In genomic region chr21:34990842-34991241, GRCh38 we compare ENCODE assay signal across 11 cellular contexts.
"Had no signal": no experiment of that assay in that cellular context is flagged by ENCODE, and none has a peak within 500 bp of the region (broad histone marks: within the 10 kb centered on the region; RNA-seq: fewer than 3 reads in every experiment).

No MANE protein-coding gene starts in this region.

- H3K27me3 ChIP-seq: pancreas, tibial nerve had no signal

- ATAC-seq: activated CD8-positive, alpha-beta T cell treated with anti-CD3 and anti-CD28 coated beads, Interleukin-2, amount 10 ng/mL, durations not matched to agents 7 days and 5 days; esophagus mucosa; pancreas had no signal

- H3K9me3 Mint-ChIP-seq: activated naive CD4-positive, alpha-beta T cell treated with anti-CD3 and anti-CD28 coated beads for 36 hours; mesothelial cell of epicardium had no signal

- H3K36me3 ChIP-seq: pancreas, tibial nerve had no signal

- H3K4me1 ChIP-seq: pancreas had no signal

- H3K27ac Mint-ChIP-seq: activated CD8-positive, alpha-beta T cell treated with anti-CD3 and anti-CD28 coated beads, Interleukin-2, amount 10 ng/mL, durations not matched to agents 7 days and 5 days; mesothelial cell of epicardium had no signal

- H3K36me3 Mint-ChIP-seq: mesothelial cell of epicardium had no signal

- H3K27ac ChIP-seq: pancreas, tibial nerve had no signal

- H3K9me3 ChIP-seq: pancreas, tibial nerve had no signal

- DNase-seq: activated CD4-positive, CD25-positive, alpha-beta regulatory T cell treated with anti-CD3 and anti-CD28 coated beads, Interleukin-2, amount 50 U/mL, for 72 hours; activated CD8-positive, alpha-beta T cell treated with anti-CD3 and anti-CD28 coated beads, Interleukin-2, amount 10 ng/mL, durations not matched to agents 7 days and 5 days; activated naive CD4-positive, alpha-beta T cell treated with anti-CD3 and anti-CD28 coated beads for 36 hours; islet precursor cell; pancreas; stimulated activated naive CD4-positive, alpha-beta T cell treated with Interleukin-2 at 50 U/mL for 16 hours; substantia nigra had no signal

- H3K4me3 ChIP-seq: lung, pancreas, tibial nerve had no signal

- H3K4me3 Mint-ChIP-seq: activated CD8-positive, alpha-beta T cell treated with anti-CD3 and anti-CD28 coated beads, Interleukin-2, amount 10 ng/mL, durations not matched to agents 7 days and 5 days; activated naive CD4-positive, alpha-beta T cell treated with anti-CD3 and anti-CD28 coated beads for 36 hours; mesothelial cell of epicardium had no signal
